ENCODE assay signal across 10 cellular contexts in the genomic region with DNA sequence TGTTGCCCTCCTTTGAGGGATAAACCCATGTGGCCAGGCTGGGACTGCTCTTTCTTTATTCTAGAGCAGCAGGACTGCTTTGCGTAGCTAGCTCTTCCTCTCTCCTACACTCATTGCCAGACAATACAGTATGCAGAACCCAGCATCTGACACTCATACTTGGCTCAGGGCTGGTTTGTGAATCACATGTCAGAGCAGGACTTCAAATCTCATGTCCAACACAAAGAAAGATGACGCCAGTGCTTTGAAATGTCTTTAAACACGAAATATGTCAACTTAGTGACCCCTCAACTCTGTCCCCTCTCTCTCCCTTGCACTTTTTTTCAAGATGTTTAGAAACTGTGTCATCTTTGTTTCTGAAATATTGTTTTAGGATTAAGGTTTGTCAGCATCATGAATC.
DNase-seq lines count a peak whose midpoint lies in the region; ATAC-seq, FAIRE-seq and TF ChIP-seq lines count a peak whose summit lies in the region.
"Had no signal": no experiment of that assay in that cellular context is flagged by ENCODE, and none has a peak within 500 bp of the region (broad histone marks: within the 10 kb centered on the region; RNA-seq: fewer than 3 reads in every experiment).

No MANE protein-coding gene starts in this region.

- H3K36me3 ChIP-seq in keratinocyte (ENCODE audit: control insufficient read depth in 2 of 2, extremely low read depth in 1 of 2, insufficient read depth in 2 of 2, low read length in 2 of 2), result no peaks in the 10 kb centered on the region
- no peaks in the 10 kb centered on the region for H3K36me3 ChIP-seq in suprapubic skin
- no peaks in the 10 kb centered on the region for H3K36me3 ChIP-seq in naive thymus-derived CD4-positive, alpha-beta T cell (ENCODE audit: control insufficient read depth in 2 of 3, insufficient read depth in 3 of 3, low read length in 3 of 3)
- H3K36me3 ChIP-seq: thyroid gland had no signal

- peaks cover 0 to 1% (median 0%) of the 10 kb centered on the region in 7 donors for H3K4me1 Mint-ChIP-seq in naive thymus-derived CD4-positive, alpha-beta T cell
- H3K4me1 Mint-ChIP-seq in activated T-cell treated with anti-CD3 and anti-CD28 coated beads, Interleukin-2, amount 50 U/mL, for 4 hours (ENCODE audit: low read depth), result no peaks in the 10 kb centered on the region
- H3K4me1 Mint-ChIP-seq in immature natural killer cell, result no peaks in the 10 kb centered on the region

- no peak for ATAC-seq in naive thymus-derived CD4-positive, alpha-beta T cell
- no peak for ATAC-seq in activated T-cell treated with anti-CD3 and anti-CD28 coated beads, Interleukin-2, amount 50 U/mL, for 4 hours
- ATAC-seq in HG03175 (IDR thresholded peaks at IDR 0.05; ENCODE audit: unreplicated experiment), result no peak

- H3K9me3 Mint-ChIP-seq in naive thymus-derived CD4-positive, alpha-beta T cell, result peaks cover 0 to 3% (median 0%) of the 10 kb centered on the region in 11 donors
- no peaks in the 10 kb centered on the region for H3K9me3 Mint-ChIP-seq in activated T-cell treated with anti-CD3 and anti-CD28 coated beads, Interleukin-2, amount 50 U/mL, for 4 hours
- H3K9me3 Mint-ChIP-seq in immature natural killer cell, result peaks cover 0 to 17% (median 4%) of the 10 kb centered on the region in 6 donors

- FAIRE-seq in keratinocyte (lab: Jason Lieb, UNC), result peak; percentile 94

- TF ChIP-seq CTCF in choroid plexus epithelial cell (conservative IDR thresholded peaks at IDR 0.05; ENCODE audit: low read depth, low read length) (no peak), keratinocyte (optimal IDR thresholded peaks at IDR 0.05 in 1 of 3, IDR thresholded peaks at IDR 0.05 in 1 of 3, conservative IDR thresholded peaks at IDR 0.05 in 1 of 3; ENCODE audit: extremely low read depth in 1 of 3, insufficient read depth in 2 of 3, low read length in 3 of 3) (no peak), suprapubic skin (IDR thresholded peaks at IDR 0.05) (no peak)

- intact Hi-C loops in naive thymus-derived CD4-positive, alpha-beta T cell (cut with micrococcal nuclease), result no loop called here

- H3K4me3 ChIP-seq in choroid plexus epithelial cell (ENCODE audit: low read depth, low read length), result no peak overlapping the region
- H3K4me3 ChIP-seq in keratinocyte (ENCODE audit: control insufficient read depth in 2 of 3, extremely low read depth in 1 of 3, insufficient read depth in 2 of 3, low read depth in 1 of 3, low read length in 3 of 3), result peak overlapping the region in 1 of 3 experiments; percentile 21
- H3K4me3 ChIP-seq in suprapubic skin, result no peak overlapping the region
- no peak overlapping the region for H3K4me3 ChIP-seq in naive thymus-derived CD4-positive, alpha-beta T cell (ENCODE audit: low read length)
- H3K4me3 ChIP-seq: thyroid gland had no signal

- no peaks in the 10 kb centered on the region for H3K9me3 ChIP-seq in keratinocyte (ENCODE audit: control insufficient read depth, low read depth, low read length)
- H3K9me3 ChIP-seq in suprapubic skin, result no peaks in the 10 kb centered on the region
- H3K9me3 ChIP-seq in naive thymus-derived CD4-positive, alpha-beta T cell (ENCODE audit: control insufficient read depth in 2 of 3, low read length in 3 of 3), result no peaks in the 10 kb centered on the region
- H3K9me3 ChIP-seq: thyroid gland had no signal

- CTCF ChIA-PET in naive thymus-derived CD4-positive, alpha-beta T cell (lab: Charles Lee), result no interaction called here

- WGBS in suprapubic skin, result 50% methylated on average over 3 of the region's 3 CpGs

- peak overlapping the region; percentile 49 for H3K4me2 ChIP-seq in keratinocyte (ENCODE audit: control insufficient read depth, extremely low read depth, insufficient read depth, low read depth, low read length)

- peaks cover 0 to 16% (median 5%) of the 10 kb centered on the region in 5 donors for H3K27me3 Mint-ChIP-seq in naive thymus-derived CD4-positive, alpha-beta T cell
- peaks cover 4% of the 10 kb centered on the region for H3K27me3 Mint-ChIP-seq in activated T-cell treated with anti-CD3 and anti-CD28 coated beads, Interleukin-2, amount 50 U/mL, for 4 hours (ENCODE audit: low read depth)
- no peaks in the 10 kb centered on the region for H3K27me3 Mint-ChIP-seq in immature natural killer cell (ENCODE audit: low read depth in 3 of 3)

- dilution Hi-C loops in keratinocyte (cut with MboI; ENCODE audit: extremely low pct_ligation_motif_present, low sequenced_read_pairs), result no loop called here

- H3K27me3 ChIP-seq in keratinocyte (ENCODE audit: control insufficient read depth, extremely low read depth, insufficient read depth, low read length), result no peaks in the 10 kb centered on the region
- H3K27me3 ChIP-seq in suprapubic skin, result no peaks in the 10 kb centered on the region
- H3K27me3 ChIP-seq in naive thymus-derived CD4-positive, alpha-beta T cell (ENCODE audit: control insufficient read depth in 2 of 2, insufficient read depth in 2 of 2, low read length in 2 of 2), result no peaks in the 10 kb centered on the region
- H3K27me3 ChIP-seq: thyroid gland had no signal

- H3K27ac ChIP-seq in keratinocyte (ENCODE audit: control insufficient read depth, insufficient read depth, low read length), result peak overlapping the region; percentile 74
- H3K27ac ChIP-seq in suprapubic skin, result peak overlapping the region; percentile 46
- no peak overlapping the region for H3K27ac ChIP-seq in naive thymus-derived CD4-positive, alpha-beta T cell (ENCODE audit: low read depth, low read length)
- H3K27ac ChIP-seq: thyroid gland had no signal

- H3K9me1 ChIP-seq in keratinocyte (ENCODE audit: control insufficient read depth, extremely low read depth, insufficient read depth, low read length), result no peaks in the 10 kb centered on the region

- H3K36me3 Mint-ChIP-seq in naive thymus-derived CD4-positive, alpha-beta T cell, result no peaks in the 10 kb centered on the region
- no peaks in the 10 kb centered on the region for H3K36me3 Mint-ChIP-seq in activated T-cell treated with anti-CD3 and anti-CD28 coated beads, Interleukin-2, amount 50 U/mL, for 4 hours (ENCODE audit: insufficient read depth)
- no peaks in the 10 kb centered on the region for H3K36me3 Mint-ChIP-seq in immature natural killer cell

- peak overlapping the region; percentile 54 for H3K9ac ChIP-seq in keratinocyte (ENCODE audit: control insufficient read depth, extremely low read depth, insufficient read depth, low read length)

- TF ChIP-seq POLR2A in suprapubic skin (IDR thresholded peaks at IDR 0.05), result no peak

- no peak overlapping the region for H2AFZ ChIP-seq in keratinocyte (ENCODE audit: control insufficient read depth, low read length)

- no peak overlapping the region for H3K4me3 Mint-ChIP-seq in naive thymus-derived CD4-positive, alpha-beta T cell
- no peak overlapping the region for H3K4me3 Mint-ChIP-seq in activated T-cell treated with anti-CD3 and anti-CD28 coated beads, Interleukin-2, amount 50 U/mL, for 4 hours
- no peak overlapping the region for H3K4me3 Mint-ChIP-seq in immature natural killer cell

- H4K20me1 ChIP-seq in keratinocyte (ENCODE audit: control insufficient read depth, extremely low read depth, insufficient read depth, low read length), result no peaks in the 10 kb centered on the region

- no peak overlapping the region for H3K27ac Mint-ChIP-seq in naive thymus-derived CD4-positive, alpha-beta T cell
- no peak overlapping the region for H3K27ac Mint-ChIP-seq in immature natural killer cell

- DNase-seq in LHCN-M2 (ENCODE audit: low read depth), result peak; percentile 91
- DNase-seq in choroid plexus epithelial cell (ENCODE audit: low read depth), result peak; percentile 97
- peak; percentile 77 for DNase-seq in keratinocyte (ENCODE audit: low read depth, low spot score)
- no peak for DNase-seq in suprapubic skin (ENCODE audit: low spot score in 2 of 2)
- DNase-seq in naive thymus-derived CD4-positive, alpha-beta T cell, result no peak
- no peak for DNase-seq in activated T-cell treated with anti-CD3 and anti-CD28 coated beads, Interleukin-2, amount 50 U/mL, for 4 hours
- no peak for DNase-seq in immature natural killer cell
- DNase-seq: activated naive CD4-positive, alpha-beta T cell treated with anti-CD3 and anti-CD28 coated beads, Interleukin-2, amount 50 U/mL, for 16 hours; thyroid gland had no signal

- peaks cover 52% of the 10 kb centered on the region for H3K4me1 ChIP-seq in keratinocyte (ENCODE audit: control insufficient read depth, extremely low read depth, insufficient read depth, low read length)
- peaks cover 17% of the 10 kb centered on the region for H3K4me1 ChIP-seq in suprapubic skin
- no peaks in the 10 kb centered on the region for H3K4me1 ChIP-seq in naive thymus-derived CD4-positive, alpha-beta T cell (ENCODE audit: control insufficient read depth in 2 of 2, insufficient read depth in 2 of 2, low read length in 2 of 2)
- H3K4me1 ChIP-seq: thyroid gland had no signal

- no peak for TF ChIP-seq EP300 in suprapubic skin (IDR thresholded peaks at IDR 0.05)

- H3K79me2 ChIP-seq in keratinocyte (ENCODE audit: control insufficient read depth, insufficient read depth, low read length), result no peaks in the 10 kb centered on the region

- POLR2A ChIA-PET in naive thymus-derived CD4-positive, alpha-beta T cell (lab: Charles Lee), result no interaction called here

Comparison
In these comparisons a context has a peak if more than half of its experiments do, and no peak if none do; other contexts are left out.
1. DNase-seq: peak in LHCN-M2 (single experiment), choroid plexus epithelial cell (single experiment) and keratinocyte (single experiment); none in suprapubic skin (0 of 2), naive thymus-derived CD4-positive, alpha-beta T cell (0 of 9), activated T-cell treated with anti-CD3 and anti-CD28 coated beads, Interleukin-2, amount 50 U/mL, for 4 hours (single experiment) and immature natural killer cell (0 of 3).